In the genomic region with DNA sequence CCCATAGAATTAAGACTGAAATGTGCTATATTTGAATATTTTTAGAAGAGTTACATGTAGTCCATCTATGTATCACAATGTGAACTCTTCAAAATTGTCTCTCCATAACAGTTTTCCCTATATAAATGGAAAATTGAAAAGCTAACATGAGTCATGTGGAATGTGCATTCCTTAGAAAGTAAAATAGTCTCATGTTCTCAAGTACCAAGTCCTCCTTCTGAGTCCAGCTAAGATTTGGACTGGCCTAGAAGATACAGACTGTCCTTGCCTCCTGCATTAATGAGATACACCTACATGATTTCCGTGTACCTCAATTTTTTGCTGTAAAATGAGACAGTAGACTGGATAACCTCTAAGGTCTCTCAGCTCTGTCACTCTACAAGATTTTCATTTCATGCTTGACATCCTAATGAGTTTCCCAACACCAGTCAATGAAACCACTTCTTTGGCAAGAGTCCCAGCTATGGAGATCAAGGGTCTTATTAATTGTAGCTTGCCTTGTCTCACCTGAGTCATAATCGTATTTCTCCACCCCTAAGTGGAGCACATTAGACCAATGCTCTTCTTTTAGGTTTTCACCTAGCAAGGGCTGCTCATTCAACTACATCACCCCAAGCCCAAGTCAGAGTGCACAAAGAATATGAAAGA, we compare ENCODE assay signal across 20 cellular contexts.
DNase-seq lines count a peak whose midpoint lies in the region; ATAC-seq and TF ChIP-seq lines count a peak whose summit lies in the region.
"Had no signal": no experiment of that assay in that cellular context is flagged by ENCODE, and none has a peak within 500 bp of the region (broad histone marks: within the 10 kb centered on the region; RNA-seq: fewer than 3 reads in every experiment).

No MANE protein-coding gene starts in this region.

- no peak for TF ChIP-seq RAD21 in Ishikawa (IDR thresholded peaks at IDR 0.05; ENCODE audit: low read depth)

- no peak overlapping the region for H3K27ac Mint-ChIP-seq in Calu3 (ENCODE audit: unreplicated experiment)
- no peak overlapping the region for H3K27ac Mint-ChIP-seq in CD4-positive, alpha-beta T cell
- H3K27ac Mint-ChIP-seq: activated CD4-positive, alpha-beta T cell treated with anti-CD3 and anti-CD28 coated beads, Interleukin-2, amount 10 ng/mL, durations not matched to agents 24 days and 14 days; nephron progenitor cell; stimulated activated naive B cell treated with anti-CD40 and anti-IgM and Interleukin-4, amounts not matched to agents 10 μg/mL and 1 μg/mL and 100 μg/mL, for 72 hours; T-helper 1 cell treated with Interleukin-12 subunit alpha and Interleukin-12 subunit beta and Interleukin-4 antibody, amounts not matched to agents 30 μg/mL and 1 μg/mL, for 36 hours had no signal

- no peak overlapping the region for H3K4me3 Mint-ChIP-seq in Calu3 (ENCODE audit: low read depth, unreplicated experiment)
- no peak overlapping the region for H3K4me3 Mint-ChIP-seq in CD4-positive, alpha-beta T cell
- H3K4me3 Mint-ChIP-seq: activated CD4-positive, alpha-beta T cell treated with anti-CD3 and anti-CD28 coated beads, Interleukin-2, amount 10 ng/mL, durations not matched to agents 24 days and 14 days; nephron progenitor cell; stimulated activated naive B cell treated with anti-CD40 and anti-IgM and Interleukin-4, amounts not matched to agents 10 μg/mL and 1 μg/mL and 100 μg/mL, for 72 hours; T-helper 1 cell treated with Interleukin-12 subunit alpha and Interleukin-12 subunit beta and Interleukin-4 antibody, amounts not matched to agents 30 μg/mL and 1 μg/mL, for 36 hours had no signal

- H3K27ac ChIP-seq in CD4-positive, alpha-beta T cell (ENCODE audit: low read depth, low read length) = no peak overlapping the region
- H3K27ac ChIP-seq: heart right ventricle, left ventricle myocardium inferior, vagina had no signal

- POLR2A ChIA-PET in CD4-positive, alpha-beta T cell (lab: Charles Lee) = no interaction called here

- no peak for TF ChIP-seq CTCF in Calu3 (IDR thresholded peaks at IDR 0.05; ENCODE audit: unreplicated experiment)
- no peak for TF ChIP-seq CTCF in CD4-positive, alpha-beta T cell (IDR thresholded peaks at IDR 0.05)

- H3K9me3 Mint-ChIP-seq in Calu3 (ENCODE audit: low read depth, unreplicated experiment) = no peaks in the 10 kb centered on the region
- H3K9me3 Mint-ChIP-seq in CD4-positive, alpha-beta T cell = no peaks in the 10 kb centered on the region
- H3K9me3 Mint-ChIP-seq: activated CD4-positive, alpha-beta T cell treated with anti-CD3 and anti-CD28 coated beads, Interleukin-2, amount 10 ng/mL, durations not matched to agents 24 days and 14 days; nephron progenitor cell; stimulated activated naive B cell treated with anti-CD40 and anti-IgM and Interleukin-4, amounts not matched to agents 10 μg/mL and 1 μg/mL and 100 μg/mL, for 72 hours; T-helper 1 cell treated with Interleukin-12 subunit alpha and Interleukin-12 subunit beta and Interleukin-4 antibody, amounts not matched to agents 30 μg/mL and 1 μg/mL, for 36 hours had no signal

- intact Hi-C loops in Calu3 (cut with micrococcal nuclease; ENCODE audit: unreplicated experiment) = loop anchor here (1.0 to 5.0 kb wide), 4 partner anchors 31 to 167 kb away; no protein-coding TSS in a partner anchor
- intact Hi-C loops in head of caudate nucleus (cut with DNase I) = no loop called here
- intact Hi-C loops in CD4-positive, alpha-beta T cell (cut with DNase I, micrococcal nuclease) = no loop called here

- DNase-seq in Calu3 = peak; percentile 66
- DNase-seq in astrocyte of the hippocampus (ENCODE audit: low read depth, low spot score) = peak; percentile 65
- DNase-seq in kidney glomerular epithelial cell (lab: John Stamatoyannopoulos, UW) = peak; percentile 81
- DNase-seq in head of caudate nucleus = no peak
- no peak for DNase-seq in NK-92 treated with Interleukin-12 subunit alpha and Interleukin-12 subunit beta, amount 100 ng/mL, for 24 hours (lab: John Stamatoyannopoulos, UW)
- no peak for DNase-seq in CD4-positive, alpha-beta T cell
- no peak for DNase-seq in NAMALWA (ENCODE audit: low spot score)
- DNase-seq: activated CD4-positive, alpha-beta T cell treated with anti-CD3 and anti-CD28 coated beads, Interleukin-2, amount 10 ng/mL, durations not matched to agents 24 days and 14 days; activated T-cell treated with anti-CD3 and anti-CD28 coated beads, Interleukin-2, amount 50 U/mL, for 48 hours; C1 segment of cervical spinal cord; heart right ventricle; left ventricle myocardium inferior; MG63; NCI-H446; nephron progenitor cell; right cardiac atrium; stimulated activated naive B cell treated with anti-CD40 and anti-IgM and Interleukin-4, amounts not matched to agents 10 μg/mL and 1 μg/mL and 100 μg/mL, for 72 hours had no signal

- peaks cover 52% of the 10 kb centered on the region for H3K4me1 Mint-ChIP-seq in Calu3 (ENCODE audit: low read depth, unreplicated experiment)
- no peaks in the 10 kb centered on the region for H3K4me1 Mint-ChIP-seq in CD4-positive, alpha-beta T cell (ENCODE audit: low read depth)
- H3K4me1 Mint-ChIP-seq: activated CD4-positive, alpha-beta T cell treated with anti-CD3 and anti-CD28 coated beads, Interleukin-2, amount 10 ng/mL, durations not matched to agents 24 days and 14 days; stimulated activated naive B cell treated with anti-CD40 and anti-IgM and Interleukin-4, amounts not matched to agents 10 μg/mL and 1 μg/mL and 100 μg/mL, for 72 hours had no signal

- peaks cover 5% of the 10 kb centered on the region for H3K36me3 Mint-ChIP-seq in Calu3 (ENCODE audit: insufficient read depth, unreplicated experiment)
- no peaks in the 10 kb centered on the region for H3K36me3 Mint-ChIP-seq in CD4-positive, alpha-beta T cell (ENCODE audit: low read depth)
- H3K36me3 Mint-ChIP-seq: stimulated activated naive B cell treated with anti-CD40 and anti-IgM and Interleukin-4, amounts not matched to agents 10 μg/mL and 1 μg/mL and 100 μg/mL, for 72 hours had no signal

- TF ChIP-seq EP300 in Ishikawa (IDR thresholded peaks at IDR 0.05; ENCODE audit: borderline replicate concordance) = peak; percentile 52; the same call in 1 of the 2 replicates

- no peaks in the 10 kb centered on the region for H3K27me3 ChIP-seq in CD4-positive, alpha-beta T cell (ENCODE audit: control insufficient read depth, insufficient read depth, low read length)
- H3K27me3 ChIP-seq: heart right ventricle, MG63, vagina had no signal

- CTCF ChIA-PET in Calu3 (lab: Charles Lee) = interaction anchor here (0.5 to 1.5 kb wide), 11 partner anchors 13 to 357 kb away, joined by 3 to 9 read pairs (median 3); no protein-coding TSS in a partner anchor
- CTCF ChIA-PET in CD4-positive, alpha-beta T cell (lab: Charles Lee) = interaction anchor here (0.6 kb wide), 1 partner anchor 1503 kb away, joined by 3 read pairs; no protein-coding TSS in a partner anchor

- no peaks in the 10 kb centered on the region for H3K9me3 ChIP-seq in CD4-positive, alpha-beta T cell (ENCODE audit: control insufficient read depth, low read length)
- H3K9me3 ChIP-seq: heart right ventricle, left ventricle myocardium inferior, vagina had no signal

- no peaks in the 10 kb centered on the region for H3K27me3 Mint-ChIP-seq in Calu3 (ENCODE audit: unreplicated experiment)
- no peaks in the 10 kb centered on the region for H3K27me3 Mint-ChIP-seq in CD4-positive, alpha-beta T cell
- H3K27me3 Mint-ChIP-seq: activated CD4-positive, alpha-beta T cell treated with anti-CD3 and anti-CD28 coated beads, Interleukin-2, amount 10 ng/mL, durations not matched to agents 24 days and 14 days; stimulated activated naive B cell treated with anti-CD40 and anti-IgM and Interleukin-4, amounts not matched to agents 10 μg/mL and 1 μg/mL and 100 μg/mL, for 72 hours had no signal

- no peak for ATAC-seq in CD4-positive, alpha-beta T cell (ENCODE audit: poor library complexity)
- ATAC-seq: heart right ventricle; right cardiac atrium; stimulated activated naive B cell treated with anti-CD40 and anti-IgM and Interleukin-4, amounts not matched to agents 10 μg/mL and 1 μg/mL and 100 μg/mL, for 72 hours had no signal

- no TSS peak for BruUV-seq in Calu3 (replicated peaks; lab: Mats Ljungman, UMichigan)

TF ChIP-seq in Ishikawa, 13 proteins besides CTCF, POLR2A, EP300 and RAD21 (continues in another document):
- TF ChIP-seq, protein P1, sequence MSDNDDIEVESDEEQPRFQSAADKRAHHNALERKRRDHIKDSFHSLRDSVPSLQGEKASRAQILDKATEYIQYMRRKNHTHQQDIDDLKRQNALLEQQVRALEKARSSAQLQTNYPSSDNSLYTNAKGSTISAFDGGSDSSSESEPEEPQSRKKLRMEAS (IDR thresholded peaks at IDR 0.05) = no peak; the same call in 1 of the 2 replicates
- peak; percentile 83 for TF ChIP-seq NFIC (IDR thresholded peaks at IDR 0.05)
- no peak for TF ChIP-seq EGR1 (IDR thresholded peaks at IDR 0.05)
- no peak for TF ChIP-seq ZBTB7A (IDR thresholded peaks at IDR 0.05; ENCODE audit: low read depth)
- TF ChIP-seq CREB1 (IDR thresholded peaks at IDR 0.05; ENCODE audit: low read depth) = no peak
- TF ChIP-seq CEBPB (IDR thresholded peaks at IDR 0.05) = peak; percentile 70
- TF ChIP-seq YY1 (IDR thresholded peaks at IDR 0.05; ENCODE audit: low read depth) = no peak
- TF ChIP-seq, protein P2, sequence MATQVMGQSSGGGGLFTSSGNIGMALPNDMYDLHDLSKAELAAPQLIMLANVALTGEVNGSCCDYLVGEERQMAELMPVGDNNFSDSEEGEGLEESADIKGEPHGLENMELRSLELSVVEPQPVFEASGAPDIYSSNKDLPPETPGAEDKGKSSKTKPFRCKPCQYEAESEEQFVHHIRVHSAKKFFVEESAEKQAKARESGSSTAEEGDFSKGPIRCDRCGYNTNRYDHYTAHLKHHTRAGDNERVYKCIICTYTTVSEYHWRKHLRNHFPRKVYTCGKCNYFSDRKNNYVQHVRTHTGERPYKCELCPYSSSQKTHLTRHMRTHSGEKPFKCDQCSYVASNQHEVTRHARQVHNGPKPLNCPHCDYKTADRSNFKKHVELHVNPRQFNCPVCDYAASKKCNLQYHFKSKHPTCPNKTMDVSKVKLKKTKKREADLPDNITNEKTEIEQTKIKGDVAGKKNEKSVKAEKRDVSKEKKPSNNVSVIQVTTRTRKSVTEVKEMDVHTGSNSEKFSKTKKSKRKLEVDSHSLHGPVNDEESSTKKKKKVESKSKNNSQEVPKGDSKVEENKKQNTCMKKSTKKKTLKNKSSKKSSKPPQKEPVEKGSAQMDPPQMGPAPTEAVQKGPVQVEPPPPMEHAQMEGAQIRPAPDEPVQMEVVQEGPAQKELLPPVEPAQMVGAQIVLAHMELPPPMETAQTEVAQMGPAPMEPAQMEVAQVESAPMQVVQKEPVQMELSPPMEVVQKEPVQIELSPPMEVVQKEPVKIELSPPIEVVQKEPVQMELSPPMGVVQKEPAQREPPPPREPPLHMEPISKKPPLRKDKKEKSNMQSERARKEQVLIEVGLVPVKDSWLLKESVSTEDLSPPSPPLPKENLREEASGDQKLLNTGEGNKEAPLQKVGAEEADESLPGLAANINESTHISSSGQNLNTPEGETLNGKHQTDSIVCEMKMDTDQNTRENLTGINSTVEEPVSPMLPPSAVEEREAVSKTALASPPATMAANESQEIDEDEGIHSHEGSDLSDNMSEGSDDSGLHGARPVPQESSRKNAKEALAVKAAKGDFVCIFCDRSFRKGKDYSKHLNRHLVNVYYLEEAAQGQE (IDR thresholded peaks at IDR 0.05; ENCODE audit: low read depth) = no peak
- TF ChIP-seq FOXM1 (IDR thresholded peaks at IDR 0.05; ENCODE audit: borderline replicate concordance, low read depth) = no peak

Comparison
In these comparisons a context has a peak if more than half of its experiments do, and no peak if none do; other contexts are left out.
1. DNase-seq: peak in Calu3 (single experiment), astrocyte of the hippocampus (single experiment) and kidney glomerular epithelial cell (single experiment); none in head of caudate nucleus (0 of 42), NK-92 treated with Interleukin-12 subunit alpha and Interleukin-12 subunit beta, amount 100 ng/mL, for 24 hours (single experiment), CD4-positive, alpha-beta T cell (0 of 10) and NAMALWA (single experiment).